In genomic region chr10:87862644-87863101, GRCh38 we compare ENCODE assay signal across 8 cellular contexts. TPM values are rescaled to one million over a fixed set of nuclear protein-coding genes. Genes with fewer than 3 reads are reported as not detected.
DNase-seq lines count a peak whose midpoint lies in the region; ATAC-seq and TF ChIP-seq lines count a peak whose summit lies in the region.

No MANE protein-coding gene starts in this region.

- peak overlapping the region; percentile 92 to 99 (median 95) for H3K27ac Mint-ChIP-seq in IgD-negative memory B cell
- H3K27ac Mint-ChIP-seq in activated CD4-positive, alpha-beta memory T cell treated with anti-CD3 and anti-CD28 coated beads, Interleukin-2, amount 10 ng/mL, durations not matched to agents 7 days and 5 days, result peak overlapping the region; percentile 93

- TF ChIP-seq CTCF in GM06990 (IDR thresholded peaks at IDR 0.05; ENCODE audit: insufficient read depth, low read length, poor library complexity, severe bottlenecking), result no peak
- TF ChIP-seq CTCF in foreskin fibroblast (IDR thresholded peaks at IDR 0.05; ENCODE audit: low read depth, low read length), result no peak

- DNase-seq in GM06990 (ENCODE audit: extremely low read depth, insufficient read length), result no peak
- peak; percentile 77 for DNase-seq in activated CD4-positive, alpha-beta memory T cell treated with anti-CD3 and anti-CD28 coated beads, Interleukin-2, amount 10 ng/mL, durations not matched to agents 7 days and 5 days
- no peak for DNase-seq in foreskin fibroblast
- peak; percentile 63 for DNase-seq in putamen (ENCODE audit: low spot score)
- DNase-seq in DMS79 (lab: John Stamatoyannopoulos, UW), result no peak
- no peak for DNase-seq in UCSD-AML1 (lab: John Stamatoyannopoulos, UW; ENCODE audit: unreplicated experiment)

- H3K36me3 Mint-ChIP-seq in IgD-negative memory B cell, result no peaks in the 10 kb centered on the region
- peaks cover 29% of the 10 kb centered on the region for H3K36me3 Mint-ChIP-seq in activated CD4-positive, alpha-beta memory T cell treated with anti-CD3 and anti-CD28 coated beads, Interleukin-2, amount 10 ng/mL, durations not matched to agents 7 days and 5 days (ENCODE audit: low read depth)

- peak overlapping the region; percentile 95 to 98 (median 96) for H3K4me3 Mint-ChIP-seq in IgD-negative memory B cell
- H3K4me3 Mint-ChIP-seq in activated CD4-positive, alpha-beta memory T cell treated with anti-CD3 and anti-CD28 coated beads, Interleukin-2, amount 10 ng/mL, durations not matched to agents 7 days and 5 days, result peak overlapping the region; percentile 92

- ATAC-seq in GM21367 (IDR thresholded peaks at IDR 0.05; ENCODE audit: unreplicated experiment), result peak; percentile 0

- H3K27me3 Mint-ChIP-seq in IgD-negative memory B cell, result no peaks in the 10 kb centered on the region
- H3K27me3 Mint-ChIP-seq in activated CD4-positive, alpha-beta memory T cell treated with anti-CD3 and anti-CD28 coated beads, Interleukin-2, amount 10 ng/mL, durations not matched to agents 7 days and 5 days, result no peaks in the 10 kb centered on the region

- no peaks in the 10 kb centered on the region for H3K36me3 ChIP-seq in GM06990 (ENCODE audit: control insufficient read depth, insufficient read depth, low read length)

- H3K4me3 ChIP-seq in GM06990 (replicated peaks; ENCODE audit: low read depth, low read length) (peak overlapping the region; percentile 60), foreskin fibroblast (ENCODE audit: low read depth in 1 of 2, low read length in 2 of 2) (peak overlapping the region; percentile 98)

- H3K27me3 ChIP-seq in GM06990 (replicated peaks; ENCODE audit: control insufficient read depth, insufficient read depth, low read length), result no peaks in the 10 kb centered on the region

- CTCF ChIA-PET in activated CD4-positive, alpha-beta memory T cell treated with anti-CD3 and anti-CD28 coated beads, Interleukin-2, amount 10 ng/mL, durations not matched to agents 7 days and 5 days (lab: Charles Lee), result interaction anchor here (1.2 to 3.8 kb wide), 10 partner anchors 11 to 703 kb away, joined by 3 to 52 read pairs (median 5); partner anchors contain the start of gene ATAD1

- H3K9me3 Mint-ChIP-seq in IgD-negative memory B cell, result no peaks in the 10 kb centered on the region
- no peaks in the 10 kb centered on the region for H3K9me3 Mint-ChIP-seq in activated CD4-positive, alpha-beta memory T cell treated with anti-CD3 and anti-CD28 coated beads, Interleukin-2, amount 10 ng/mL, durations not matched to agents 7 days and 5 days

- H3K4me1 Mint-ChIP-seq in IgD-negative memory B cell, result peaks cover 29 to 35% (median 32%) of the 10 kb centered on the region in 3 donors
- H3K4me1 Mint-ChIP-seq in activated CD4-positive, alpha-beta memory T cell treated with anti-CD3 and anti-CD28 coated beads, Interleukin-2, amount 10 ng/mL, durations not matched to agents 7 days and 5 days, result peaks cover 33% of the 10 kb centered on the region

- POLR2A ChIA-PET in activated CD4-positive, alpha-beta memory T cell treated with anti-CD3 and anti-CD28 coated beads, Interleukin-2, amount 10 ng/mL, durations not matched to agents 7 days and 5 days (lab: Charles Lee), result interaction anchor here (0.8 to 6.5 kb wide), 32 partner anchors 8 to 1552 kb away, joined by 3 to 136 read pairs (median 4); partner anchors contain the start of genes ATAD1, FAS, IFIT5 and RNLS

RNA-seq across cellular contexts. Expression of gene KLLN, which starts 0.7 kb away (rescaled TPM):
- 0.25 TPM for polyA plus RNA-seq in IgD-negative memory B cell
- under 1 TPM; 0.81 to 0.95 TPM for total RNA-seq in activated CD4-positive, alpha-beta memory T cell treated with anti-CD3 and anti-CD28 coated beads, Interleukin-2, amount 10 ng/mL, durations not matched to agents 7 days and 5 days

RNA-seq across cellular contexts. Expression of gene PTEN, which starts 0.8 kb away (rescaled TPM):
- 40.4 TPM for polyA plus RNA-seq in IgD-negative memory B cell
- total RNA-seq in activated CD4-positive, alpha-beta memory T cell treated with anti-CD3 and anti-CD28 coated beads, Interleukin-2, amount 10 ng/mL, durations not matched to agents 7 days and 5 days, result 10 to 100 TPM; 88.5 to 89.2 TPM

RNA-seq across cellular contexts. Expression of gene ATAD1, which starts 44.6 kb away (rescaled TPM):
- polyA plus RNA-seq in IgD-negative memory B cell, result 31.9 TPM
- total RNA-seq in activated CD4-positive, alpha-beta memory T cell treated with anti-CD3 and anti-CD28 coated beads, Interleukin-2, amount 10 ng/mL, durations not matched to agents 7 days and 5 days, result 10 to 100 TPM; 38.5 to 42.2 TPM

Comparison
In these comparisons a context has a peak if more than half of its experiments do, and no peak if none do; other contexts are left out.
1. DNase-seq: peak in activated CD4-positive, alpha-beta memory T cell treated with anti-CD3 and anti-CD28 coated beads, Interleukin-2, amount 10 ng/mL, durations not matched to agents 7 days and 5 days (single experiment) and putamen (single experiment); none in GM06990 (single experiment), foreskin fibroblast (0 of 2), DMS79 (single experiment) and UCSD-AML1 (single experiment).